ENCODE assay signal across 1 cellular context in genomic region chr3:158801696-158802398, GRCh38.
TF ChIP-seq lines count a peak whose summit lies in the region.

A gene with protein sequence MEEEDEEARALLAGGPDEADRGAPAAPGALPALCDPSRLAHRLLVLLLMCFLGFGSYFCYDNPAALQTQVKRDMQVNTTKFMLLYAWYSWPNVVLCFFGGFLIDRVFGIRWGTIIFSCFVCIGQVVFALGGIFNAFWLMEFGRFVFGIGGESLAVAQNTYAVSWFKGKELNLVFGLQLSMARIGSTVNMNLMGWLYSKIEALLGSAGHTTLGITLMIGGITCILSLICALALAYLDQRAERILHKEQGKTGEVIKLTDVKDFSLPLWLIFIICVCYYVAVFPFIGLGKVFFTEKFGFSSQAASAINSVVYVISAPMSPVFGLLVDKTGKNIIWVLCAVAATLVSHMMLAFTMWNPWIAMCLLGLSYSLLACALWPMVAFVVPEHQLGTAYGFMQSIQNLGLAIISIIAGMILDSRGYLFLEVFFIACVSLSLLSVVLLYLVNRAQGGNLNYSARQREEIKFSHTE (plus strand): TSS chr3:158802054. CDS start chr3:158802153, 99 bp downstream.

TF ChIP-seq in HEK293, 187 proteins besides CTCF, POLR2A, EP300 and RAD21 (continued from another document and continues in another):
- TF ChIP-seq ZNF658 (tag by site-specific recombination; IDR thresholded peaks at IDR 0.05) (no peak), ZNF37A (tag by site-specific recombination; IDR thresholded peaks at IDR 0.05) (no peak), PRDM4 (tag by site-specific recombination; IDR thresholded peaks at IDR 0.05) (no peak), ZNF560 (tag by site-specific recombination; IDR thresholded peaks at IDR 0.05; ENCODE audit: borderline replicate concordance) (no peak), ZNF16 (tag by site-specific recombination; IDR thresholded peaks at IDR 0.05; ENCODE audit: low read depth) (no peak), ZNF449 (tag by site-specific recombination; IDR thresholded peaks at IDR 0.05) (no peak), HOXC10 (CRISPR knock-in tag; IDR thresholded peaks at IDR 0.05) (no peak), PBX3 (CRISPR knock-in tag; IDR thresholded peaks at IDR 0.05) (no peak), BCL11B (tag by site-specific recombination; IDR thresholded peaks at IDR 0.05; ENCODE audit: low read depth) (no peak), ZNF501 (tag by site-specific recombination; IDR thresholded peaks at IDR 0.05) (peak; percentile 89), ZNF837 (tag by site-specific recombination; IDR thresholded peaks at IDR 0.05) (no peak), HOXD13 (CRISPR knock-in tag; IDR thresholded peaks at IDR 0.05; ENCODE audit: borderline replicate concordance) (no peak), ZSCAN16 (tag by site-specific recombination; IDR thresholded peaks at IDR 0.05) (no peak), ZNF473 (tag by site-specific recombination; IDR thresholded peaks at IDR 0.05) (no peak), ZNF660 (tag by site-specific recombination; IDR thresholded peaks at IDR 0.05) (peak; percentile 84; the same call in 1 of the 2 replicates), ZNF24 (tag by site-specific recombination; IDR thresholded peaks at IDR 0.05) (peak; percentile 78; the same call in 1 of the 2 replicates), SETDB1 (IDR thresholded peaks at IDR 0.05; ENCODE audit: insufficient read length, low read length) (no peak), ZFP3 (tag by site-specific recombination; IDR thresholded peaks at IDR 0.05; ENCODE audit: low read depth) (no peak), ZNF114 (tag by site-specific recombination; IDR thresholded peaks at IDR 0.05) (no peak), HIC1 (tag by site-specific recombination; IDR thresholded peaks at IDR 0.05) (no peak), ZNF692 (tag by site-specific recombination; IDR thresholded peaks at IDR 0.05) (peak; percentile 46; the same call in 1 of the 2 replicates), ZNF707 (tag by site-specific recombination; IDR thresholded peaks at IDR 0.05) (no peak), ZNF211 (tag by site-specific recombination; IDR thresholded peaks at IDR 0.05; ENCODE audit: low read depth) (no peak), ZNF544 (tag by site-specific recombination; IDR thresholded peaks at IDR 0.05) (no peak), ZNF423 (tag by site-specific recombination; IDR thresholded peaks at IDR 0.05) (no peak), ZNF324 (tag by site-specific recombination; IDR thresholded peaks at IDR 0.05) (0 out of 2 replicates have a peak, but pooled peaks have one; percentile 63), ZBTB8A (tag by site-specific recombination; IDR thresholded peaks at IDR 0.05) (peak; percentile 34; the same call in 1 of the 2 replicates), ZNF623 (tag by site-specific recombination; IDR thresholded peaks at IDR 0.05) (no peak), ZNF548 (tag by site-specific recombination; IDR thresholded peaks at IDR 0.05) (no peak), ZNF785 (tag by site-specific recombination; IDR thresholded peaks at IDR 0.05) (no peak), EGR2 (tag by site-specific recombination; IDR thresholded peaks at IDR 0.05; ENCODE audit: low read depth) (no peak)
- TF ChIP-seq, protein P1, sequence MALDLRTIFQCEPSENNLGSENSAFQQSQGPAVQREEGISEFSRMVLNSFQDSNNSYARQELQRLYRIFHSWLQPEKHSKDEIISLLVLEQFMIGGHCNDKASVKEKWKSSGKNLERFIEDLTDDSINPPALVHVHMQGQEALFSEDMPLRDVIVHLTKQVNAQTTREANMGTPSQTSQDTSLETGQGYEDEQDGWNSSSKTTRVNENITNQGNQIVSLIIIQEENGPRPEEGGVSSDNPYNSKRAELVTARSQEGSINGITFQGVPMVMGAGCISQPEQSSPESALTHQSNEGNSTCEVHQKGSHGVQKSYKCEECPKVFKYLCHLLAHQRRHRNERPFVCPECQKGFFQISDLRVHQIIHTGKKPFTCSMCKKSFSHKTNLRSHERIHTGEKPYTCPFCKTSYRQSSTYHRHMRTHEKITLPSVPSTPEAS (tag by site-specific recombination; IDR thresholded peaks at IDR 0.05): no peak
- TF ChIP-seq, protein P2, sequence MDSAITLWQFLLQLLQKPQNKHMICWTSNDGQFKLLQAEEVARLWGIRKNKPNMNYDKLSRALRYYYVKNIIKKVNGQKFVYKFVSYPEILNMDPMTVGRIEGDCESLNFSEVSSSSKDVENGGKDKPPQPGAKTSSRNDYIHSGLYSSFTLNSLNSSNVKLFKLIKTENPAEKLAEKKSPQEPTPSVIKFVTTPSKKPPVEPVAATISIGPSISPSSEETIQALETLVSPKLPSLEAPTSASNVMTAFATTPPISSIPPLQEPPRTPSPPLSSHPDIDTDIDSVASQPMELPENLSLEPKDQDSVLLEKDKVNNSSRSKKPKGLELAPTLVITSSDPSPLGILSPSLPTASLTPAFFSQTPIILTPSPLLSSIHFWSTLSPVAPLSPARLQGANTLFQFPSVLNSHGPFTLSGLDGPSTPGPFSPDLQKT (IDR thresholded peaks at IDR 0.05; ENCODE audit: borderline replicate concordance, low read depth, low read length): no peak
- TF ChIP-seq, protein P3, sequence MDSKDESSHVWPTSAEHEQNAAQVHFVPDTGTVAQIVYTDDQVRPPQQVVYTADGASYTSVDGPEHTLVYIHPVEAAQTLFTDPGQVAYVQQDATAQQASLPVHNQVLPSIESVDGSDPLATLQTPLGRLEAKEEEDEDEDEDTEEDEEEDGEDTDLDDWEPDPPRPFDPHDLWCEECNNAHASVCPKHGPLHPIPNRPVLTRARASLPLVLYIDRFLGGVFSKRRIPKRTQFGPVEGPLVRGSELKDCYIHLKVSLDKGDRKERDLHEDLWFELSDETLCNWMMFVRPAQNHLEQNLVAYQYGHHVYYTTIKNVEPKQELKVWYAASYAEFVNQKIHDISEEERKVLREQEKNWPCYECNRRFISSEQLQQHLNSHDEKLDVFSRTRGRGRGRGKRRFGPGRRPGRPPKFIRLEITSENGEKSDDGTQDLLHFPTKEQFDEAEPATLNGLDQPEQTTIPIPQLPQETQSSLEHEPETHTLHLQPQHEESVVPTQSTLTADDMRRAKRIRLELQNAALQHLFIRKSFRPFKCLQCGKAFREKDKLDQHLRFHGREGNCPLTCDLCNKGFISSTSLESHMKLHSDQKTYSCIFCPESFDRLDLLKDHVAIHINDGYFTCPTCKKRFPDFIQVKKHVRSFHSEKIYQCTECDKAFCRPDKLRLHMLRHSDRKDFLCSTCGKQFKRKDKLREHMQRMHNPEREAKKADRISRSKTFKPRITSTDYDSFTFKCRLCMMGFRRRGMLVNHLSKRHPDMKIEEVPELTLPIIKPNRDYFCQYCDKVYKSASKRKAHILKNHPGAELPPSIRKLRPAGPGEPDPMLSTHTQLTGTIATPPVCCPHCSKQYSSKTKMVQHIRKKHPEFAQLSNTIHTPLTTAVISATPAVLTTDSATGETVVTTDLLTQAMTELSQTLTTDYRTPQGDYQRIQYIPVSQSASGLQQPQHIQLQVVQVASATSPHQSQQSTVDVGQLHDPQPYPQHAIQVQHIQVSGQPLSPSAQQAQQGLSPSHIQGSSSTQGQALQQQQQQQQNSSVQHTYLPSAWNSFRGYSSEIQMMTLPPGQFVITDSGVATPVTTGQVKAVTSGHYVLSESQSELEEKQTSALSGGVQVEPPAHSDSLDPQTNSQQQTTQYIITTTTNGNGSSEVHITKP (tag by site-specific recombination; IDR thresholded peaks at IDR 0.05): peak; percentile 36; the same call in 1 of the 2 replicates
- TF ChIP-seq, protein P4, sequence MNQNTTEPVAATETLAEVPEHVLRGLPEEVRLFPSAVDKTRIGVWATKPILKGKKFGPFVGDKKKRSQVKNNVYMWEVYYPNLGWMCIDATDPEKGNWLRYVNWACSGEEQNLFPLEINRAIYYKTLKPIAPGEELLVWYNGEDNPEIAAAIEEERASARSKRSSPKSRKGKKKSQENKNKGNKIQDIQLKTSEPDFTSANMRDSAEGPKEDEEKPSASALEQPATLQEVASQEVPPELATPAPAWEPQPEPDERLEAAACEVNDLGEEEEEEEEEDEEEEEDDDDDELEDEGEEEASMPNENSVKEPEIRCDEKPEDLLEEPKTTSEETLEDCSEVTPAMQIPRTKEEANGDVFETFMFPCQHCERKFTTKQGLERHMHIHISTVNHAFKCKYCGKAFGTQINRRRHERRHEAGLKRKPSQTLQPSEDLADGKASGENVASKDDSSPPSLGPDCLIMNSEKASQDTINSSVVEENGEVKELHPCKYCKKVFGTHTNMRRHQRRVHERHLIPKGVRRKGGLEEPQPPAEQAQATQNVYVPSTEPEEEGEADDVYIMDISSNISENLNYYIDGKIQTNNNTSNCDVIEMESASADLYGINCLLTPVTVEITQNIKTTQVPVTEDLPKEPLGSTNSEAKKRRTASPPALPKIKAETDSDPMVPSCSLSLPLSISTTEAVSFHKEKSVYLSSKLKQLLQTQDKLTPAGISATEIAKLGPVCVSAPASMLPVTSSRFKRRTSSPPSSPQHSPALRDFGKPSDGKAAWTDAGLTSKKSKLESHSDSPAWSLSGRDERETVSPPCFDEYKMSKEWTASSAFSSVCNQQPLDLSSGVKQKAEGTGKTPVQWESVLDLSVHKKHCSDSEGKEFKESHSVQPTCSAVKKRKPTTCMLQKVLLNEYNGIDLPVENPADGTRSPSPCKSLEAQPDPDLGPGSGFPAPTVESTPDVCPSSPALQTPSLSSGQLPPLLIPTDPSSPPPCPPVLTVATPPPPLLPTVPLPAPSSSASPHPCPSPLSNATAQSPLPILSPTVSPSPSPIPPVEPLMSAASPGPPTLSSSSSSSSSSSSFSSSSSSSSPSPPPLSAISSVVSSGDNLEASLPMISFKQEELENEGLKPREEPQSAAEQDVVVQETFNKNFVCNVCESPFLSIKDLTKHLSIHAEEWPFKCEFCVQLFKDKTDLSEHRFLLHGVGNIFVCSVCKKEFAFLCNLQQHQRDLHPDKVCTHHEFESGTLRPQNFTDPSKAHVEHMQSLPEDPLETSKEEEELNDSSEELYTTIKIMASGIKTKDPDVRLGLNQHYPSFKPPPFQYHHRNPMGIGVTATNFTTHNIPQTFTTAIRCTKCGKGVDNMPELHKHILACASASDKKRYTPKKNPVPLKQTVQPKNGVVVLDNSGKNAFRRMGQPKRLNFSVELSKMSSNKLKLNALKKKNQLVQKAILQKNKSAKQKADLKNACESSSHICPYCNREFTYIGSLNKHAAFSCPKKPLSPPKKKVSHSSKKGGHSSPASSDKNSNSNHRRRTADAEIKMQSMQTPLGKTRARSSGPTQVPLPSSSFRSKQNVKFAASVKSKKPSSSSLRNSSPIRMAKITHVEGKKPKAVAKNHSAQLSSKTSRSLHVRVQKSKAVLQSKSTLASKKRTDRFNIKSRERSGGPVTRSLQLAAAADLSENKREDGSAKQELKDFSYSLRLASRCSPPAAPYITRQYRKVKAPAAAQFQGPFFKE (tag by site-specific recombination; IDR thresholded peaks at IDR 0.05; ENCODE audit: borderline replicate concordance): no peak
